ENCODE assay signal across 12 cellular contexts in the genomic region with DNA sequence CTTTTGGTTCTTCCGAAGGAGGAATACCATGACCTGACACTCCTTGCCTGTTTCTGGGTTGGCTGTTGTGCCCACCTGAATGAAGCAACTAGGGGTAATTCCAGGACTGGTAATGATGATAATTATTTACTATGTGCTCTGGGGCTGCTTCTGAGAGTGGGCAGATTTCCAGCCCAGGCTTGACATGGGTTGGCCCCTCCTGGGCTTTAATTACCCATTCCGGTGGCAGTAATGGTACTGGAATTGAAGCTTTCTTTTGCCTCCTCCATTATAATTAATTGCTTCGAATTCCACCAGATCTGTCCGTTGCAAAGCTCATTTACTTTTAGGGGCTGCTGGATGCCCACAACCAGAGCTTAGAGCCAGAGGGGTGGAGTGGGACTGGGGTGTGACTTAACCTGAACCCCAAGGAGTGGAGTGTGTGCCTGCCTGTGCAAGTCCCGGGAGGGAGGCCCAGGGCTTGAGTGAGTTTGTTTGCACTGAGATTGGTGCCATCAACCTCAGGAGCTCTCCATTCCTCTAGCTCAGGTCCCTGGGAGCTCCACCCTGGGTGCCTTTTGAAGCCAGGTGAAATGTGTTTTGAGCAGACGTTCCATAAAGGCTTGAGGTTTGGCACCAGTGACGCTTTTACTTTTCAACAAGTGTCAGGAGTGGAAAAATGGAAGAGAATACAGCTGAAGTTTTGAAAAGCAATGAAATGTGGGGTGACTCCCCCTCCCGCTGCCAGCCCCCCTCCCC.
A peak's percentile ranks its signal among the peaks of the same experiment; 100 is the strongest.
DNase-seq lines count a peak whose midpoint lies in the region; ATAC-seq, FAIRE-seq and TF ChIP-seq lines count a peak whose summit lies in the region.
"Had no signal": no experiment of that assay in that cellular context is flagged by ENCODE, and none has a peak within 500 bp of the region (broad histone marks: within the 10 kb centered on the region; RNA-seq: fewer than 3 reads in every experiment).

No MANE protein-coding gene starts in this region.

- H3K9me3 Mint-ChIP-seq in activated T-cell treated with anti-CD3 and anti-CD28 coated beads, Interleukin-2, amount 50 U/mL, for 4 hours: no peaks in the 10 kb centered on the region

- intact Hi-C loops in left lung (cut with DNase I): no loop called here

- H3K4me1 ChIP-seq in left lung (peaks cover 10 to 22% of the 10 kb centered on the region in 2 donors), suprapubic skin (peaks cover 27% of the 10 kb centered on the region)

- H3K36me3 Mint-ChIP-seq in activated T-cell treated with anti-CD3 and anti-CD28 coated beads, Interleukin-2, amount 50 U/mL, for 4 hours (ENCODE audit: insufficient read depth): no peaks in the 10 kb centered on the region

- TF ChIP-seq CTCF in bronchial epithelial cell (IDR thresholded peaks at IDR 0.05; ENCODE audit: insufficient read depth, low read length, severe bottlenecking) (no peak), left lung (IDR thresholded peaks at IDR 0.05) (no peak), suprapubic skin (IDR thresholded peaks at IDR 0.05) (no peak), D721Med (IDR thresholded peaks at IDR 0.05; ENCODE audit: insufficient read depth, missing control alignments) (no peak)

- H3K36me3 ChIP-seq in bronchial epithelial cell (ENCODE audit: control insufficient read depth, insufficient read depth, low read length) (no peaks in the 10 kb centered on the region), left lung (no peaks in the 10 kb centered on the region), suprapubic skin (no peaks in the 10 kb centered on the region)
- H3K36me3 ChIP-seq: cardiac muscle cell had no signal

- H3K27me3 ChIP-seq in bronchial epithelial cell (ENCODE audit: control insufficient read depth, insufficient read depth, low read length): no peaks in the 10 kb centered on the region
- H3K27me3 ChIP-seq in left lung: peaks cover 0 to 32% of the 10 kb centered on the region in 2 donors
- H3K27me3 ChIP-seq in suprapubic skin: no peaks in the 10 kb centered on the region

- TF ChIP-seq EP300 in suprapubic skin (IDR thresholded peaks at IDR 0.05): no peak

- peaks cover 40% of the 10 kb centered on the region for H3K27me3 Mint-ChIP-seq in activated T-cell treated with anti-CD3 and anti-CD28 coated beads, Interleukin-2, amount 50 U/mL, for 4 hours (ENCODE audit: low read depth)

- H3K4me3 ChIP-seq in bronchial epithelial cell (ENCODE audit: low read depth, low read length) (no peak overlapping the region), left lung (peak overlapping the region in 1 of 2 donors; percentile 53), suprapubic skin (peak overlapping the region; percentile 78)

- 53% methylated on average over 8 of the region's 8 CpGs for WGBS in suprapubic skin

- H3K9me3 ChIP-seq in left lung: peaks cover 0 to 1% of the 10 kb centered on the region in 2 donors
- H3K9me3 ChIP-seq in suprapubic skin: peaks cover under 1% of the 10 kb centered on the region

- no peak for TF ChIP-seq POLR2A in suprapubic skin (IDR thresholded peaks at IDR 0.05)

- no peak for DNase-seq in activated T-cell treated with anti-CD3 and anti-CD28 coated beads, Interleukin-2, amount 50 U/mL, for 4 hours
- no peak for DNase-seq in activated T-cell treated with anti-CD3 and anti-CD28 coated beads, Interleukin-2, amount 50 U/mL, for 48 hours
- peak; percentile 46 for DNase-seq in bronchial epithelial cell (ENCODE audit: low read depth)
- peak in 1 of 2 donors; percentile 41 for DNase-seq in left lung
- DNase-seq in suprapubic skin (ENCODE audit: low spot score in 2 of 2): no peak
- no peak for DNase-seq in COLO829 (ENCODE audit: low spot score)
- no peak for DNase-seq in D721Med (ENCODE audit: insufficient read length, low spot score)
- DNase-seq in hepatic stellate cell (ENCODE audit: low spot score): no peak
- DNase-seq: NCI-H510A treated with DMSO at 0.1 percent for 48 hours, T-helper 1 cell had no signal

- peaks cover 11% of the 10 kb centered on the region for H3K4me1 Mint-ChIP-seq in activated T-cell treated with anti-CD3 and anti-CD28 coated beads, Interleukin-2, amount 50 U/mL, for 4 hours (ENCODE audit: low read depth)

- no peak for ATAC-seq in activated T-cell treated with anti-CD3 and anti-CD28 coated beads, Interleukin-2, amount 50 U/mL, for 4 hours
- peak; percentile 74 for ATAC-seq in left lung

- H3K27ac ChIP-seq in left lung (peak overlapping the region; percentile 74 to 87), suprapubic skin (peak overlapping the region; percentile 76)
- H3K27ac ChIP-seq: cardiac muscle cell, KMS-11 had no signal

- FAIRE-seq in bronchial epithelial cell (lab: Jason Lieb, UNC): no peak
- no peak for FAIRE-seq in D721Med (lab: Jason Lieb, UNC)

- H3K4me3 Mint-ChIP-seq in activated T-cell treated with anti-CD3 and anti-CD28 coated beads, Interleukin-2, amount 50 U/mL, for 4 hours: peak overlapping the region; percentile 33
